1 cellular context compared by ENCODE assay signal in genomic region chr1:117110774-117111173, GRCh38.
TF ChIP-seq lines count a peak whose summit lies in the region.

No MANE protein-coding gene starts in this region.

TF ChIP-seq in IMR-90, 13 proteins besides CTCF, POLR2A, EP300 and RAD21 (continued from another document):
- no peak for TF ChIP-seq ELK1 (IDR thresholded peaks at IDR 0.05; ENCODE audit: borderline replicate concordance, low read depth, low read length)
- no peak for TF ChIP-seq MXI1 (IDR thresholded peaks at IDR 0.05; ENCODE audit: borderline replicate concordance, low read depth, low read length)
- no peak for TF ChIP-seq MAZ (IDR thresholded peaks at IDR 0.05; ENCODE audit: borderline replicate concordance, low read depth, low read length)
- no peak for TF ChIP-seq MAFK (IDR thresholded peaks at IDR 0.05; ENCODE audit: low read depth, low read length)
- TF ChIP-seq RFX5 (IDR thresholded peaks at IDR 0.05; ENCODE audit: low read depth, low read length): no peak
- no peak for TF ChIP-seq BHLHE40 (IDR thresholded peaks at IDR 0.05; ENCODE audit: low read depth, low read length)
